Comparison of ENCODE assay signal across 19 cellular contexts in genomic region chr17:76986318-76986717, GRCh38.
"Had no signal": no experiment of that assay in that cellular context is flagged by ENCODE, and none has a peak within 500 bp of the region (broad histone marks: within the 10 kb centered on the region; RNA-seq: fewer than 3 reads in every experiment).

No MANE protein-coding gene starts in this region.

- H3K27ac ChIP-seq: body of pancreas, coronary artery, esophagus squamous epithelium, ovary, spleen, stomach, testis, upper lobe of left lung had no signal

- H3K9me3 Mint-ChIP-seq: activated CD4-positive, alpha-beta T cell treated with anti-CD3 and anti-CD28 coated beads, Interleukin-2, amount 10 ng/mL, durations not matched to agents 7 days and 5 days; activated naive CD8-positive, alpha-beta T cell treated with anti-CD3 and anti-CD28 coated beads for 36 hours; activated T-helper 1 cell treated with anti-CD3 and anti-CD28 coated beads, Interleukin-12 subunit alpha, Interleukin-12 subunit beta, Interleukin-2, Interleukin-4 antibody, amounts not matched to agents 30 ng/mL and 10 ng/mL and 1 ng/mL, durations not matched to agents 14 hours and 24 hours and 36 hours; central memory CD8-positive, alpha-beta T cell; neural crest cell; T-helper 1 cell treated with Interleukin-12 subunit alpha and Interleukin-12 subunit beta and Interleukin-4 antibody, amounts not matched to agents 30 μg/mL and 1 μg/mL, for 36 hours had no signal

- H3K36me3 Mint-ChIP-seq: activated naive CD8-positive, alpha-beta T cell treated with anti-CD3 and anti-CD28 coated beads for 36 hours had no signal

- H3K27me3 ChIP-seq: body of pancreas, ovary, testis, upper lobe of left lung had no signal

- H3K4me3 Mint-ChIP-seq: activated CD4-positive, alpha-beta T cell treated with anti-CD3 and anti-CD28 coated beads, Interleukin-2, amount 10 ng/mL, durations not matched to agents 7 days and 5 days; activated naive CD8-positive, alpha-beta T cell treated with anti-CD3 and anti-CD28 coated beads for 36 hours; activated T-helper 1 cell treated with anti-CD3 and anti-CD28 coated beads, Interleukin-12 subunit alpha, Interleukin-12 subunit beta, Interleukin-2, Interleukin-4 antibody, amounts not matched to agents 30 ng/mL and 10 ng/mL and 1 ng/mL, durations not matched to agents 14 hours and 24 hours and 36 hours; central memory CD8-positive, alpha-beta T cell; neural crest cell; T-helper 1 cell treated with Interleukin-12 subunit alpha and Interleukin-12 subunit beta and Interleukin-4 antibody, amounts not matched to agents 30 μg/mL and 1 μg/mL, for 36 hours had no signal

- ATAC-seq: body of pancreas, sciatic nerve had no signal

- H3K36me3 ChIP-seq: esophagus squamous epithelium, ovary, spleen, stomach, upper lobe of left lung had no signal

- H3K4me3 ChIP-seq: body of pancreas, coronary artery, esophagus squamous epithelium, ovary, spleen, stomach, testis, upper lobe of left lung had no signal

- H3K27me3 Mint-ChIP-seq: activated CD4-positive, alpha-beta T cell treated with anti-CD3 and anti-CD28 coated beads, Interleukin-2, amount 10 ng/mL, durations not matched to agents 7 days and 5 days; activated naive CD8-positive, alpha-beta T cell treated with anti-CD3 and anti-CD28 coated beads for 36 hours; central memory CD8-positive, alpha-beta T cell had no signal

- H3K4me1 ChIP-seq: body of pancreas, esophagus squamous epithelium, stomach, testis, upper lobe of left lung had no signal

- H3K27ac Mint-ChIP-seq: activated CD4-positive, alpha-beta T cell treated with anti-CD3 and anti-CD28 coated beads, Interleukin-2, amount 10 ng/mL, durations not matched to agents 7 days and 5 days; activated naive CD8-positive, alpha-beta T cell treated with anti-CD3 and anti-CD28 coated beads for 36 hours; activated T-helper 1 cell treated with anti-CD3 and anti-CD28 coated beads, Interleukin-12 subunit alpha, Interleukin-12 subunit beta, Interleukin-2, Interleukin-4 antibody, amounts not matched to agents 30 ng/mL and 10 ng/mL and 1 ng/mL, durations not matched to agents 14 hours and 24 hours and 36 hours; T-helper 1 cell treated with Interleukin-12 subunit alpha and Interleukin-12 subunit beta and Interleukin-4 antibody, amounts not matched to agents 30 μg/mL and 1 μg/mL, for 36 hours had no signal

- H3K9me3 ChIP-seq: body of pancreas, esophagus squamous epithelium, ovary, spleen, stomach, testis, upper lobe of left lung had no signal

- DNase-seq: activated CD4-positive, alpha-beta T cell treated with anti-CD3 and anti-CD28 coated beads, Interleukin-2, amount 10 ng/mL, durations not matched to agents 7 days and 5 days; activated CD4-positive, CD25-positive, alpha-beta regulatory T cell; activated naive CD8-positive, alpha-beta T cell treated with anti-CD3 and anti-CD28 coated beads for 36 hours; amygdala; body of pancreas; effector CD4-positive, alpha-beta T cell; esophagus squamous epithelium; mesendoderm; spleen; stomach; testis; upper lobe of left lung had no signal
